ENCODE assay signal across 8 cellular contexts in genomic region chr5:141664733-141665461, GRCh38. TPM values are rescaled to one million over a fixed set of nuclear protein-coding genes. Genes with fewer than 3 reads are reported as not detected.
A peak's percentile ranks its signal among the peaks of the same experiment; 100 is the strongest.
DNase-seq lines count a peak whose midpoint lies in the region; ATAC-seq and TF ChIP-seq lines count a peak whose summit lies in the region.

No MANE protein-coding gene starts in this region.

- H4K20me1 ChIP-seq in DOHH2 (ENCODE audit: control insufficient read depth, insufficient read depth, low read depth, low read length), result no peaks in the 10 kb centered on the region

- H3K27ac ChIP-seq in DOHH2 (ENCODE audit: low read depth, low read length), result no peak overlapping the region
- H3K27ac ChIP-seq in RWPE1, result no peak overlapping the region
- H3K27ac ChIP-seq in gastroesophageal sphincter, result no peak overlapping the region
- H3K27ac ChIP-seq in uterus, result no peak overlapping the region

- H3F3A ChIP-seq in DOHH2 (ENCODE audit: control insufficient read depth, insufficient read depth), result no peaks in the 10 kb centered on the region; the same call in 1 of the 2 replicates

- WGBS in gastroesophageal sphincter (ENCODE audit: low coverage in 1 of 2), 2 donors, result 46 to 80% methylated on average over 1 to 3 of the region's 13 CpGs

- POLR2A ChIA-PET in RWPE1 (lab: Yijun Ruan, JAX; ENCODE audit: low non-redundant PET), result no interaction called here

- DNase-seq in HT1080 (ENCODE audit: low read depth) (peak; percentile 47), RWPE1 (ENCODE audit: low spot score) (peak; percentile 73), posterior cingulate gyrus (peak; percentile 49 to 96 (median 76)), uterus (peak; percentile 69 to 73)
- DNase-seq in activated T-helper 9 cell treated with anti-CD3 and anti-CD28 coated beads, Interleukin-2, amount 50 U/mL, for 16 hours (ENCODE audit: low read depth), result peak; percentile 56

- H3K36me3 ChIP-seq in DOHH2 (ENCODE audit: control insufficient read depth, low read length) (no peaks in the 10 kb centered on the region), gastroesophageal sphincter (peaks cover 0 to 11% of the 10 kb centered on the region in 2 donors), uterus (no peaks in the 10 kb centered on the region)

- peak; percentile 97 for TF ChIP-seq CTCF in DOHH2 (IDR thresholded peaks at IDR 0.05; ENCODE audit: low read depth, low read length, poor library complexity, severe bottlenecking)
- peak; percentile 96 for TF ChIP-seq CTCF in RWPE1 (conservative IDR thresholded peaks at IDR 0.05; ENCODE audit: low read depth)
- peak in 3 of 4 experiments; percentile 76 to 90 (median 77) for TF ChIP-seq CTCF in gastroesophageal sphincter (IDR thresholded peaks at IDR 0.05)
- peak; percentile 70 to 88 (median 76) for TF ChIP-seq CTCF in uterus (IDR thresholded peaks at IDR 0.05)

- CTCF ChIA-PET in RWPE1 (lab: Yijun Ruan, JAX), result interaction anchor here (0.5 to 2.1 kb wide), 33 partner anchors 9 to 1251 kb away, joined by 3 to 14 read pairs (median 4); partner anchors contain the start of gene FCHSD1

- ATAC-seq in GM21447 (IDR thresholded peaks at IDR 0.05; ENCODE audit: unreplicated experiment) (peak; percentile 95), gastroesophageal sphincter (peak; percentile 76)

- TF ChIP-seq POLR2A in gastroesophageal sphincter (IDR thresholded peaks at IDR 0.05) (no peak), uterus (IDR thresholded peaks at IDR 0.05) (no peak)

- peaks cover 5% of the 10 kb centered on the region for H3K4me1 ChIP-seq in DOHH2 (ENCODE audit: control insufficient read depth, low read length)
- H3K4me1 ChIP-seq in gastroesophageal sphincter, result peaks cover 0 to 7% (median 0%) of the 10 kb centered on the region in 3 donors
- no peaks in the 10 kb centered on the region for H3K4me1 ChIP-seq in uterus

- H3K9me2 ChIP-seq in DOHH2 (replicated peaks; ENCODE audit: control insufficient read depth, low read length), result no peaks in the 10 kb centered on the region

- intact Hi-C loops in posterior cingulate gyrus (cut with DNase I) (loop anchor here (1.0 kb wide), 1 partner anchor 295 kb away; no protein-coding TSS in a partner anchor), uterus (cut with DNase I; ENCODE audit: low total_unique reads) (no loop called here)

- H3K4me2 ChIP-seq in DOHH2 (ENCODE audit: low read length), result no peak overlapping the region

- TF ChIP-seq EP300 in gastroesophageal sphincter (IDR thresholded peaks at IDR 0.05), result no peak

- H3K27me3 ChIP-seq in DOHH2 (ENCODE audit: control insufficient read depth, low read length) (no peaks in the 10 kb centered on the region; the same call in 1 of the 2 replicates), gastroesophageal sphincter (no peaks in the 10 kb centered on the region), uterus (no peaks in the 10 kb centered on the region)

- H3K9me3 ChIP-seq in DOHH2 (ENCODE audit: control insufficient read depth, insufficient read depth, low read length) (no peaks in the 10 kb centered on the region), gastroesophageal sphincter (no peaks in the 10 kb centered on the region), uterus (no peaks in the 10 kb centered on the region)

- H3K4me3 ChIP-seq in DOHH2 (ENCODE audit: low read length) (no peak overlapping the region), gastroesophageal sphincter (no peak overlapping the region), uterus (no peak overlapping the region)

- H3K79me2 ChIP-seq in DOHH2 (ENCODE audit: control insufficient read depth, low read length), result no peaks in the 10 kb centered on the region

RNA-seq across cellular contexts. Expression of gene FCHSD1, which starts 13.7 kb away (rescaled TPM):
- total RNA-seq in HT1080 (2014; rRNA removed; shearing (Covaris generic)), result 7.2 and 7.5 TPM in 2 replicates
- polyA plus RNA-seq in HT1080 (2015; cell fraction: cytosol; rRNA removed), result 6.3 and 6.8 TPM in 2 replicates
- 89.1 and 99.4 TPM in 2 replicates for polyA plus RNA-seq in HT1080 (2015; cell fraction: nucleus; rRNA removed)
- total RNA-seq in gastroesophageal sphincter, result 10 to 100 TPM in 3 of 4 donors, 1 to 10 TPM in 1; 8.2 to 14.8 (median 13.3) TPM
- total RNA-seq in uterus, result 10 to 100 TPM in 2 of 4 donors, 1 to 10 TPM in 2; 2.4 to 27.2 (median 11.3) TPM

RNA-seq across cellular contexts. Expression of gene ARAP3, which starts 17.1 kb away (rescaled TPM):
- total RNA-seq in HT1080 (2014; rRNA removed; shearing (Covaris generic)), result 4.6 and 4.8 TPM in 2 replicates
- 6.5 and 7.4 TPM in 2 replicates for polyA plus RNA-seq in HT1080 (2015; cell fraction: cytosol; rRNA removed)
- polyA plus RNA-seq in HT1080 (2015; cell fraction: nucleus; rRNA removed), result 25.8 and 28.3 TPM in 2 replicates
- total RNA-seq in gastroesophageal sphincter (1 to 10 TPM; 5.3 to 7.2 (median 6.2) TPM), uterus (10 to 100 TPM in 2 of 4 donors, 1 to 10 TPM in 2; 4.1 to 39.9 (median 12.5) TPM)

RNA-seq across cellular contexts. Expression of gene RELL2, which starts 28.1 kb away (rescaled TPM):
- 13.1 and 15.3 TPM in 2 replicates for total RNA-seq in HT1080 (2014; rRNA removed; shearing (Covaris generic))
- 6.8 TPM in 2 replicates for polyA plus RNA-seq in HT1080 (2015; cell fraction: cytosol; rRNA removed)
- polyA plus RNA-seq in HT1080 (2015; cell fraction: nucleus; rRNA removed), result 26.1 and 28.6 TPM in 2 replicates
- 1 to 10 TPM; 2.3 to 5.4 (median 2.8) TPM for total RNA-seq in gastroesophageal sphincter
- total RNA-seq in uterus, result 1 to 10 TPM in 1 of 4 donors, under 1 TPM in 1, not detected in 2; 0.35 to 1.7 TPM

RNA-seq across cellular contexts. Expression of gene HDAC3, which starts 28.2 kb away (rescaled TPM):
- total RNA-seq in HT1080 (2014; rRNA removed; shearing (Covaris generic)), result 86.7 and 104 TPM in 2 replicates
- polyA plus RNA-seq in HT1080 (2015; cell fraction: cytosol; rRNA removed), result 52.6 and 53.8 TPM in 2 replicates
- polyA plus RNA-seq in HT1080 (2015; cell fraction: nucleus; rRNA removed), result 77.6 and 85.8 TPM in 2 replicates
- total RNA-seq in gastroesophageal sphincter, result 10 to 100 TPM; 35.4 to 77.8 (median 37.7) TPM
- 10 to 100 TPM; 24.8 to 68.0 (median 46.0) TPM for total RNA-seq in uterus

RNA-seq across cellular contexts. Expression of gene DIAPH1, which starts 46.1 kb away (rescaled TPM):
- total RNA-seq in HT1080 (2014; rRNA removed; shearing (Covaris generic)), result 60.8 and 62.0 TPM in 2 replicates
- polyA plus RNA-seq in HT1080 (2015; cell fraction: cytosol; rRNA removed), result 76.8 and 85.8 TPM in 2 replicates
- 199 and 204 TPM in 2 replicates for polyA plus RNA-seq in HT1080 (2015; cell fraction: nucleus; rRNA removed)
- 10 to 100 TPM; 35.2 to 62.3 (median 53.4) TPM for total RNA-seq in gastroesophageal sphincter
- total RNA-seq in uterus, result 10 to 100 TPM; 27.7 to 69.4 (median 30.2) TPM
